21 cellular contexts compared by ENCODE assay signal in genomic region chr6:161918608-161919205, GRCh38.
DNase-seq lines count a peak whose midpoint lies in the region; FAIRE-seq and TF ChIP-seq lines count a peak whose summit lies in the region.
"Had no signal": no experiment of that assay in that cellular context is flagged by ENCODE, and none has a peak within 500 bp of the region (broad histone marks: within the 10 kb centered on the region; RNA-seq: fewer than 3 reads in every experiment).

No MANE protein-coding gene starts in this region.

- H3K9me3 Mint-ChIP-seq in astrocyte (ENCODE audit: unreplicated experiment), result no peaks in the 10 kb centered on the region
- H3K9me3 Mint-ChIP-seq: T-helper 1 cell treated with Interleukin-12 subunit alpha and Interleukin-12 subunit beta and Interleukin-4 antibody, amounts not matched to agents 30 μg/mL and 1 μg/mL, for 36 hours had no signal

- no peaks in the 10 kb centered on the region for H3K27me3 Mint-ChIP-seq in astrocyte (ENCODE audit: low read depth, unreplicated experiment)
- H3K27me3 Mint-ChIP-seq: IgD-negative memory B cell had no signal

- no peak for TF ChIP-seq POLR2A in prostate gland (IDR thresholded peaks at IDR 0.05)

- peak overlapping the region; percentile 53 for H3K4me3 ChIP-seq in astrocyte (ENCODE audit: insufficient read depth, low read depth, low read length)
- H3K4me3 ChIP-seq in prostate gland, result no peak overlapping the region

- intact Hi-C loops in prostate gland (cut with DNase I), result no loop called here

- peaks cover 13% of the 10 kb centered on the region for H3K4me1 Mint-ChIP-seq in astrocyte (ENCODE audit: low read depth, unreplicated experiment)
- H3K4me1 Mint-ChIP-seq: IgD-negative memory B cell had no signal

- WGBS in prostate gland, result 80% methylated on average over 15 of the region's 15 CpGs

- H3K27ac ChIP-seq in astrocyte (ENCODE audit: low read depth, low read length), result peak overlapping the region; percentile 48
- H3K27ac ChIP-seq in prostate gland, result no peak overlapping the region
- H3K27ac ChIP-seq: 22Rv1, RWPE1 had no signal

- TF ChIP-seq CTCF in astrocyte (IDR thresholded peaks at IDR 0.05; ENCODE audit: insufficient read depth, low read depth, low read length) (no peak), prostate gland (IDR thresholded peaks at IDR 0.05) (no peak)

- no peak overlapping the region for H3K4me3 Mint-ChIP-seq in astrocyte (ENCODE audit: unreplicated experiment)
- H3K4me3 Mint-ChIP-seq: CD14-positive monocyte; IgD-negative memory B cell; T-helper 1 cell treated with Interleukin-12 subunit alpha and Interleukin-12 subunit beta and Interleukin-4 antibody, amounts not matched to agents 30 μg/mL and 1 μg/mL, for 36 hours had no signal

- no peaks in the 10 kb centered on the region for H3K79me2 ChIP-seq in astrocyte (ENCODE audit: insufficient read depth, low read length)

- H3K27me3 ChIP-seq in astrocyte (ENCODE audit: insufficient read depth, low read length), result no peaks in the 10 kb centered on the region
- no peaks in the 10 kb centered on the region for H3K27me3 ChIP-seq in prostate gland (replicated peaks; ENCODE audit: insufficient read depth)

- no peaks in the 10 kb centered on the region for H3K9me3 ChIP-seq in astrocyte (ENCODE audit: insufficient read depth, low read depth, low read length)
- no peaks in the 10 kb centered on the region for H3K9me3 ChIP-seq in prostate gland

- no peaks in the 10 kb centered on the region for H4K20me1 ChIP-seq in astrocyte (ENCODE audit: insufficient read depth, low read length)

- no peak for FAIRE-seq in astrocyte (lab: Jason Lieb, UNC)

- peak; percentile 44 for DNase-seq in NCI-H146 treated with DMSO at 0.1 percent for 48 hours (lab: John Stamatoyannopoulos, UW; ENCODE audit: unreplicated experiment)
- DNase-seq in NCI-H146 (lab: John Stamatoyannopoulos, UW), result no peak
- peak; percentile 97 for DNase-seq in NCI-H69 (lab: John Stamatoyannopoulos, UW)
- no peak for DNase-seq in astrocyte (ENCODE audit: low read depth)
- DNase-seq in GM19240 (ENCODE audit: insufficient read length, low spot score), result no peak
- no peak for DNase-seq in hypothalamus (lab: John Stamatoyannopoulos, UW)
- DNase-seq in prostate gland (ENCODE audit: low spot score), result no peak
- no peak for DNase-seq in NCI-H526 treated with DMSO at 0.1 percent for 48 hours (lab: John Stamatoyannopoulos, UW)
- DNase-seq: DMS 273 treated with DMSO at 0.1 percent for 48 hours, DND-41, Karpas-422, NCI-H1092 treated with DMSO at 0.1 percent for 48 hours, NCI-H1930, NCI-H774, OCI-M1, SIG-M5 had no signal

- H3K36me3 Mint-ChIP-seq in astrocyte (ENCODE audit: low read depth, unreplicated experiment), result no peaks in the 10 kb centered on the region
- H3K36me3 Mint-ChIP-seq: CD14-positive monocyte, IgD-negative memory B cell had no signal

- H2AFZ ChIP-seq in astrocyte (ENCODE audit: low read depth, low read length), result no peak overlapping the region

- H3K36me3 ChIP-seq in astrocyte (ENCODE audit: insufficient read depth, low read length) (no peaks in the 10 kb centered on the region), prostate gland (no peaks in the 10 kb centered on the region)

- H3K4me1 ChIP-seq in astrocyte (ENCODE audit: insufficient read depth, low read length), result peaks cover 28% of the 10 kb centered on the region
- H3K4me1 ChIP-seq in prostate gland (replicated peaks), result no peaks in the 10 kb centered on the region

- H3K4me2 ChIP-seq in astrocyte (ENCODE audit: low read length), result peak overlapping the region; percentile 84

- H3K9ac ChIP-seq in astrocyte (ENCODE audit: low read length), result peak overlapping the region; percentile 69

- H3K27ac Mint-ChIP-seq in astrocyte (ENCODE audit: unreplicated experiment), result no peak overlapping the region
- H3K27ac Mint-ChIP-seq: CD14-positive monocyte; IgD-negative memory B cell; T-helper 1 cell treated with Interleukin-12 subunit alpha and Interleukin-12 subunit beta and Interleukin-4 antibody, amounts not matched to agents 30 μg/mL and 1 μg/mL, for 36 hours had no signal

Comparison
In these comparisons a context has a peak if more than half of its experiments do, and no peak if none do; other contexts are left out.
1. DNase-seq: peak in NCI-H146 treated with DMSO at 0.1 percent for 48 hours (single experiment) and NCI-H69 (single experiment); none in NCI-H146 (single experiment), astrocyte (single experiment), GM19240 (single experiment), hypothalamus (0 of 51), prostate gland (single experiment) and NCI-H526 treated with DMSO at 0.1 percent for 48 hours (single experiment).